In the genomic region with DNA sequence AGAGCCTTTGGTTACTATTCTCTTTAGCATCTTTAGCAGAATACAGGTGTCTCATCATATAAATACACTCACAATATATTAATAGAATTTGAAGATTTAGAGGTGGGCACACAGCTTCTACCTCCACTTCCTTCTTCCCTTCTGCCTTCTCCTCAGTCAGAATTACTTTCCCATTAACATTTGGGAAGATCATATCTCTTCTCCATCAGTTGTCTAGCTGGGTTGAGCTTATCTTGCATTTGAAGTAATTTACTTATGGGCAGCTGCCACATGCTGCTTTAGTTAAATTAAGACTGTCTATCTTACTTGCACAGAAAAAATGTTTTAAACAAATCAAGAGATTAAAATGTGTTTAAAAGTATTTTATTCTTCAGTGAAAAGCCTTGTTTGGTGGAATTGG, we compare ENCODE assay signal across 33 cellular contexts.
DNase-seq lines count a peak whose midpoint lies in the region; ATAC-seq and TF ChIP-seq lines count a peak whose summit lies in the region.
"Had no signal": no experiment of that assay in that cellular context is flagged by ENCODE, and none has a peak within 500 bp of the region (broad histone marks: within the 10 kb centered on the region; RNA-seq: fewer than 3 reads in every experiment).

No MANE protein-coding gene starts in this region.

- no peaks in the 10 kb centered on the region for H3F3A ChIP-seq in SK-N-SH (replicated peaks; ENCODE audit: insufficient read depth)

- H3K27me3 ChIP-seq in SK-N-SH (ENCODE audit: insufficient read depth) (no peaks in the 10 kb centered on the region), WERI-Rb-1 (ENCODE audit: insufficient read depth, low read depth, severe bottlenecking) (no peaks in the 10 kb centered on the region)
- H3K27me3 ChIP-seq: BE2C; BLaER1; BLaER1 treated with 17β-estradiol and CSF1 and Interleukin-3, amounts not matched to agents 10 nM and 100 nM had no signal

- H2AFZ ChIP-seq in SK-N-SH (ENCODE audit: low read depth), result no peak overlapping the region

- CTCF ChIA-PET in SK-N-SH (lab: Yijun Ruan, JAX), result no interaction called here

- no peak overlapping the region for H3K9ac ChIP-seq in SK-N-SH
- H3K9ac ChIP-seq: BLaER1; BLaER1 treated with 17β-estradiol and CSF1 and Interleukin-3, amounts not matched to agents 10 nM and 100 nM had no signal

- POLR2A ChIA-PET in SK-N-SH (lab: Yijun Ruan, JAX), result no interaction called here

- H3K9me2 ChIP-seq in SK-N-SH, result no peaks in the 10 kb centered on the region

- TF ChIP-seq RAD21 in SK-N-SH (IDR thresholded peaks at IDR 0.05; ENCODE audit: low read length), result no peak

- peak; percentile 88 for DNase-seq in SK-N-DZ (ENCODE audit: low spot score)
- DNase-seq in SK-N-SH, result peak; percentile 11
- no peak for DNase-seq in WERI-Rb-1
- no peak for DNase-seq in NCI-H510A treated with DMSO at 0.1 percent for 48 hours (lab: John Stamatoyannopoulos, UW)
- DNase-seq in activated CD4-positive, alpha-beta T cell treated with anti-CD3 and anti-CD28 coated beads, Interleukin-2, amount 50 U/mL, for 1 hour, result no peak
- no peak for DNase-seq in NCI-H1105 (lab: John Stamatoyannopoulos, UW)
- DNase-seq: 8988T; ACHN; AML-193; BE2C; C1 segment of cervical spinal cord; Caco-2; Calu3; CD4-positive, alpha-beta memory T cell; CD4-positive, alpha-beta T cell; CD4-positive, CD25-positive, alpha-beta regulatory T cell; CD8-positive, alpha-beta memory T cell; CD8-positive, alpha-beta T cell; COR-L47; DMS 273 treated with DMSO at 0.1 percent for 48 hours; DMS153; DMS53; DMS79; DMS79 treated with DMSO at 0.1 percent for 48 hours; DND-41; EL had no signal

- ATAC-seq in SK-N-SH treated with all-trans-retinoic acid at 6 μM for 48 hours, result no peak
- ATAC-seq in GM21447 (IDR thresholded peaks at IDR 0.05; ENCODE audit: unreplicated experiment), result no peak
- ATAC-seq: A549; CD8-positive, alpha-beta T cell had no signal

- H3K36me3 ChIP-seq in SK-N-SH (replicated peaks in 1 of 2; ENCODE audit: control insufficient read depth in 1 of 2, insufficient read depth in 2 of 2, low read length in 1 of 2) (no peaks in the 10 kb centered on the region), WERI-Rb-1 (no peaks in the 10 kb centered on the region)
- H3K36me3 ChIP-seq: BE2C; BLaER1; BLaER1 treated with 17β-estradiol and CSF1 and Interleukin-3, amounts not matched to agents 10 nM and 100 nM had no signal

- H3K9me3 ChIP-seq in SK-N-SH, result no peaks in the 10 kb centered on the region
- H3K9me3 ChIP-seq in WERI-Rb-1 (ENCODE audit: severe bottlenecking), result peaks cover 3% of the 10 kb centered on the region
- H3K9me3 ChIP-seq: A549; BE2C; BLaER1; BLaER1 treated with 17β-estradiol and CSF1 and Interleukin-3, amounts not matched to agents 10 nM and 100 nM; Caco-2 had no signal

- no peak for TF ChIP-seq CTCF in SK-N-SH (IDR thresholded peaks at IDR 0.05)
- TF ChIP-seq CTCF in WERI-Rb-1 (IDR thresholded peaks at IDR 0.05; ENCODE audit: low read depth, low read length), result no peak

- H3K79me2 ChIP-seq in SK-N-SH (ENCODE audit: insufficient read depth), result no peaks in the 10 kb centered on the region

- TF ChIP-seq EP300 in SK-N-SH (IDR thresholded peaks at IDR 0.05; ENCODE audit: borderline replicate concordance in 1 of 2, low read depth in 1 of 2, low read length in 1 of 2), result no peak

- H3K27ac ChIP-seq in SK-N-SH (ENCODE audit: low read depth in 2 of 2, low read length in 1 of 2) (no peak overlapping the region; a peak in 1 of 4 replicates), WERI-Rb-1 (peak overlapping the region; percentile 34)
- H3K27ac ChIP-seq: 22Rv1; A549; BLaER1; BLaER1 treated with 17β-estradiol and CSF1 and Interleukin-3, amounts not matched to agents 10 nM and 100 nM; C4-2B had no signal

- H4K20me1 ChIP-seq in SK-N-SH (ENCODE audit: insufficient read depth), result no peaks in the 10 kb centered on the region
- H4K20me1 ChIP-seq: BLaER1; BLaER1 treated with 17β-estradiol and CSF1 and Interleukin-3, amounts not matched to agents 10 nM and 100 nM had no signal

- H3K4me1 ChIP-seq in SK-N-SH (ENCODE audit: control insufficient read depth in 1 of 2, insufficient read depth in 2 of 2, low read depth in 1 of 2, low read length in 1 of 2), result peaks cover 0 to 9% of the 10 kb centered on the region in 2 experiments; a peak in 2 of 4 replicates
- H3K4me1 ChIP-seq: A549; BE2C; BLaER1; BLaER1 treated with 17β-estradiol and CSF1 and Interleukin-3, amounts not matched to agents 10 nM and 100 nM; Caco-2 had no signal

- no peak overlapping the region for H3K4me2 ChIP-seq in SK-N-SH
- H3K4me2 ChIP-seq: A549; BLaER1; BLaER1 treated with 17β-estradiol and CSF1 and Interleukin-3, amounts not matched to agents 10 nM and 100 nM had no signal

- H3K4me3 ChIP-seq in SK-N-SH (ENCODE audit: low read depth in 2 of 2, low read length in 1 of 2) (no peak overlapping the region), WERI-Rb-1 (ENCODE audit: low read depth, low read length) (no peak overlapping the region)
- H3K4me3 ChIP-seq: A549; BLaER1; BLaER1 treated with 17β-estradiol and CSF1 and Interleukin-3, amounts not matched to agents 10 nM and 100 nM had no signal

TF ChIP-seq in SK-N-SH, 30 proteins besides CTCF, POLR2A, EP300 and RAD21 (continues in another document):
- TF ChIP-seq, protein P1, sequence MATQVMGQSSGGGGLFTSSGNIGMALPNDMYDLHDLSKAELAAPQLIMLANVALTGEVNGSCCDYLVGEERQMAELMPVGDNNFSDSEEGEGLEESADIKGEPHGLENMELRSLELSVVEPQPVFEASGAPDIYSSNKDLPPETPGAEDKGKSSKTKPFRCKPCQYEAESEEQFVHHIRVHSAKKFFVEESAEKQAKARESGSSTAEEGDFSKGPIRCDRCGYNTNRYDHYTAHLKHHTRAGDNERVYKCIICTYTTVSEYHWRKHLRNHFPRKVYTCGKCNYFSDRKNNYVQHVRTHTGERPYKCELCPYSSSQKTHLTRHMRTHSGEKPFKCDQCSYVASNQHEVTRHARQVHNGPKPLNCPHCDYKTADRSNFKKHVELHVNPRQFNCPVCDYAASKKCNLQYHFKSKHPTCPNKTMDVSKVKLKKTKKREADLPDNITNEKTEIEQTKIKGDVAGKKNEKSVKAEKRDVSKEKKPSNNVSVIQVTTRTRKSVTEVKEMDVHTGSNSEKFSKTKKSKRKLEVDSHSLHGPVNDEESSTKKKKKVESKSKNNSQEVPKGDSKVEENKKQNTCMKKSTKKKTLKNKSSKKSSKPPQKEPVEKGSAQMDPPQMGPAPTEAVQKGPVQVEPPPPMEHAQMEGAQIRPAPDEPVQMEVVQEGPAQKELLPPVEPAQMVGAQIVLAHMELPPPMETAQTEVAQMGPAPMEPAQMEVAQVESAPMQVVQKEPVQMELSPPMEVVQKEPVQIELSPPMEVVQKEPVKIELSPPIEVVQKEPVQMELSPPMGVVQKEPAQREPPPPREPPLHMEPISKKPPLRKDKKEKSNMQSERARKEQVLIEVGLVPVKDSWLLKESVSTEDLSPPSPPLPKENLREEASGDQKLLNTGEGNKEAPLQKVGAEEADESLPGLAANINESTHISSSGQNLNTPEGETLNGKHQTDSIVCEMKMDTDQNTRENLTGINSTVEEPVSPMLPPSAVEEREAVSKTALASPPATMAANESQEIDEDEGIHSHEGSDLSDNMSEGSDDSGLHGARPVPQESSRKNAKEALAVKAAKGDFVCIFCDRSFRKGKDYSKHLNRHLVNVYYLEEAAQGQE (IDR thresholded peaks at IDR 0.05; ENCODE audit: low read depth, low read length), result no peak

TF ChIP-seq in SK-N-SH treated with all-trans-retinoic acid at 6 μM for 48 hours, 23 proteins besides CTCF, POLR2A, EP300 and RAD21:
- TF ChIP-seq, protein P2, sequence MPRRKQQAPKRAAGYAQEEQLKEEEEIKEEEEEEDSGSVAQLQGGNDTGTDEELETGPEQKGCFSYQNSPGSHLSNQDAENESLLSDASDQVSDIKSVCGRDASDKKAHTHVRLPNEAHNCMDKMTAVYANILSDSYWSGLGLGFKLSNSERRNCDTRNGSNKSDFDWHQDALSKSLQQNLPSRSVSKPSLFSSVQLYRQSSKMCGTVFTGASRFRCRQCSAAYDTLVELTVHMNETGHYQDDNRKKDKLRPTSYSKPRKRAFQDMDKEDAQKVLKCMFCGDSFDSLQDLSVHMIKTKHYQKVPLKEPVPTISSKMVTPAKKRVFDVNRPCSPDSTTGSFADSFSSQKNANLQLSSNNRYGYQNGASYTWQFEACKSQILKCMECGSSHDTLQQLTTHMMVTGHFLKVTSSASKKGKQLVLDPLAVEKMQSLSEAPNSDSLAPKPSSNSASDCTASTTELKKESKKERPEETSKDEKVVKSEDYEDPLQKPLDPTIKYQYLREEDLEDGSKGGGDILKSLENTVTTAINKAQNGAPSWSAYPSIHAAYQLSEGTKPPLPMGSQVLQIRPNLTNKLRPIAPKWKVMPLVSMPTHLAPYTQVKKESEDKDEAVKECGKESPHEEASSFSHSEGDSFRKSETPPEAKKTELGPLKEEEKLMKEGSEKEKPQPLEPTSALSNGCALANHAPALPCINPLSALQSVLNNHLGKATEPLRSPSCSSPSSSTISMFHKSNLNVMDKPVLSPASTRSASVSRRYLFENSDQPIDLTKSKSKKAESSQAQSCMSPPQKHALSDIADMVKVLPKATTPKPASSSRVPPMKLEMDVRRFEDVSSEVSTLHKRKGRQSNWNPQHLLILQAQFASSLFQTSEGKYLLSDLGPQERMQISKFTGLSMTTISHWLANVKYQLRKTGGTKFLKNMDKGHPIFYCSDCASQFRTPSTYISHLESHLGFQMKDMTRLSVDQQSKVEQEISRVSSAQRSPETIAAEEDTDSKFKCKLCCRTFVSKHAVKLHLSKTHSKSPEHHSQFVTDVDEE (CRISPR knock-in tag; IDR thresholded peaks at IDR 0.05), result no peak
- TF ChIP-seq GLIS3 (CRISPR knock-in tag; IDR thresholded peaks at IDR 0.05) (no peak), ZC3H10 (CRISPR knock-in tag; IDR thresholded peaks at IDR 0.05) (no peak), ISL1 (CRISPR knock-in tag; IDR thresholded peaks at IDR 0.05) (no peak), TCF4 (CRISPR knock-in tag; IDR thresholded peaks at IDR 0.05; ENCODE audit: borderline replicate concordance) (peak; percentile 30; the same call in 1 of the 2 replicates)
- TF ChIP-seq, protein P3, sequence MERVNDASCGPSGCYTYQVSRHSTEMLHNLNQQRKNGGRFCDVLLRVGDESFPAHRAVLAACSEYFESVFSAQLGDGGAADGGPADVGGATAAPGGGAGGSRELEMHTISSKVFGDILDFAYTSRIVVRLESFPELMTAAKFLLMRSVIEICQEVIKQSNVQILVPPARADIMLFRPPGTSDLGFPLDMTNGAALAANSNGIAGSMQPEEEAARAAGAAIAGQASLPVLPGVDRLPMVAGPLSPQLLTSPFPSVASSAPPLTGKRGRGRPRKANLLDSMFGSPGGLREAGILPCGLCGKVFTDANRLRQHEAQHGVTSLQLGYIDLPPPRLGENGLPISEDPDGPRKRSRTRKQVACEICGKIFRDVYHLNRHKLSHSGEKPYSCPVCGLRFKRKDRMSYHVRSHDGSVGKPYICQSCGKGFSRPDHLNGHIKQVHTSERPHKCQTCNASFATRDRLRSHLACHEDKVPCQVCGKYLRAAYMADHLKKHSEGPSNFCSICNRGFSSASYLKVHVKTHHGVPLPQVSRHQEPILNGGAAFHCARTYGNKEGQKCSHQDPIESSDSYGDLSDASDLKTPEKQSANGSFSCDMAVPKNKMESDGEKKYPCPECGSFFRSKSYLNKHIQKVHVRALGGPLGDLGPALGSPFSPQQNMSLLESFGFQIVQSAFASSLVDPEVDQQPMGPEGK (CRISPR knock-in tag; IDR thresholded peaks at IDR 0.05; ENCODE audit: borderline replicate concordance), result no peak

Comparison
In these comparisons a context has a peak if more than half of its experiments do, and no peak if none do; other contexts are left out.
1. DNase-seq: peak in SK-N-DZ (single experiment) and SK-N-SH (single experiment); none in WERI-Rb-1 (single experiment), NCI-H510A treated with DMSO at 0.1 percent for 48 hours (single experiment), activated CD4-positive, alpha-beta T cell treated with anti-CD3 and anti-CD28 coated beads, Interleukin-2, amount 50 U/mL, for 1 hour (single experiment) and NCI-H1105 (single experiment).